Comparison of ENCODE assay signal across 3 cellular contexts in genomic region chr20:40826699-40827098, GRCh38.
"Had no signal": no experiment of that assay in that cellular context is flagged by ENCODE, and none has a peak within 500 bp of the region (broad histone marks: within the 10 kb centered on the region; RNA-seq: fewer than 3 reads in every experiment).

No MANE protein-coding gene starts in this region.

- ATAC-seq: GM12878 had no signal

- H3K4me3 ChIP-seq: GM12878 had no signal

- DNase-seq: GDM1, GF-D8 had no signal
